13 cellular contexts compared by ENCODE assay signal in genomic region chr1:84692391-84692790, GRCh38. TPM values are rescaled to one million over a fixed set of nuclear protein-coding genes. Genes with fewer than 3 reads are reported as not detected.
DNase-seq lines count a peak whose midpoint lies in the region; ATAC-seq and TF ChIP-seq lines count a peak whose summit lies in the region.
"Had no signal": no experiment of that assay in that cellular context is flagged by ENCODE, and none has a peak within 500 bp of the region (broad histone marks: within the 10 kb centered on the region; RNA-seq: fewer than 3 reads in every experiment).

No MANE protein-coding gene starts in this region.

- H3K4me1 Mint-ChIP-seq in activated naive CD4-positive, alpha-beta T cell treated with anti-CD3 and anti-CD28 coated beads, Interleukin-2, amount 10 ng/mL, durations not matched to agents 7 days and 5 days, result peaks cover 55% of the 10 kb centered on the region
- H3K4me1 Mint-ChIP-seq in dendritic cell treated with granulocyte-macrophage colony-stimulating factor and Interleukin-4, amounts not matched to agents 40 ng/mL and 50 ng/mL, for 4 days (ENCODE audit: low read depth), result peaks cover 47% of the 10 kb centered on the region
- H3K4me1 Mint-ChIP-seq in stimulated activated naive CD8-positive, alpha-beta T cell treated with anti-CD3 and anti-CD28 coated beads, Interleukin-15, amount 100 ng/mL, for 72 hours, result peaks cover 42% of the 10 kb centered on the region

- H3K9ac ChIP-seq in OCI-LY3 (ENCODE audit: low read length), result peak overlapping the region; percentile 37; the same call in 1 of the 2 replicates

- H3K27me3 Mint-ChIP-seq in activated naive CD4-positive, alpha-beta T cell treated with anti-CD3 and anti-CD28 coated beads, Interleukin-2, amount 10 ng/mL, durations not matched to agents 7 days and 5 days, result peaks cover 4% of the 10 kb centered on the region
- H3K27me3 Mint-ChIP-seq in dendritic cell treated with granulocyte-macrophage colony-stimulating factor and Interleukin-4, amounts not matched to agents 40 ng/mL and 50 ng/mL, for 4 days, result no peaks in the 10 kb centered on the region
- peaks cover 5% of the 10 kb centered on the region for H3K27me3 Mint-ChIP-seq in stimulated activated naive CD8-positive, alpha-beta T cell treated with anti-CD3 and anti-CD28 coated beads, Interleukin-15, amount 100 ng/mL, for 72 hours

- no peaks in the 10 kb centered on the region for H3K9me3 Mint-ChIP-seq in activated naive CD4-positive, alpha-beta T cell treated with anti-CD3 and anti-CD28 coated beads, Interleukin-2, amount 10 ng/mL, durations not matched to agents 7 days and 5 days
- no peaks in the 10 kb centered on the region for H3K9me3 Mint-ChIP-seq in dendritic cell treated with granulocyte-macrophage colony-stimulating factor and Interleukin-4, amounts not matched to agents 40 ng/mL and 50 ng/mL, for 4 days
- no peaks in the 10 kb centered on the region for H3K9me3 Mint-ChIP-seq in stimulated activated naive CD8-positive, alpha-beta T cell treated with anti-CD3 and anti-CD28 coated beads, Interleukin-15, amount 100 ng/mL, for 72 hours

- peak overlapping the region; percentile 90 for H3K27ac Mint-ChIP-seq in activated naive CD4-positive, alpha-beta T cell treated with anti-CD3 and anti-CD28 coated beads, Interleukin-2, amount 10 ng/mL, durations not matched to agents 7 days and 5 days
- H3K27ac Mint-ChIP-seq in dendritic cell treated with granulocyte-macrophage colony-stimulating factor and Interleukin-4, amounts not matched to agents 40 ng/mL and 50 ng/mL, for 4 days, result peak overlapping the region; percentile 60
- H3K27ac Mint-ChIP-seq in stimulated activated naive CD8-positive, alpha-beta T cell treated with anti-CD3 and anti-CD28 coated beads, Interleukin-15, amount 100 ng/mL, for 72 hours, result peak overlapping the region; percentile 71 to 86

- H3K36me3 Mint-ChIP-seq in activated naive CD4-positive, alpha-beta T cell treated with anti-CD3 and anti-CD28 coated beads, Interleukin-2, amount 10 ng/mL, durations not matched to agents 7 days and 5 days, result no peaks in the 10 kb centered on the region
- H3K36me3 Mint-ChIP-seq in dendritic cell treated with granulocyte-macrophage colony-stimulating factor and Interleukin-4, amounts not matched to agents 40 ng/mL and 50 ng/mL, for 4 days (ENCODE audit: low read depth), result peaks cover 6% of the 10 kb centered on the region

- peaks cover 23% of the 10 kb centered on the region for H3K4me1 ChIP-seq in OCI-LY3 (ENCODE audit: low read length)

- TF ChIP-seq CTCF in OCI-LY3 (IDR thresholded peaks at IDR 0.05; ENCODE audit: low read depth, low read length), result no peak

- peak overlapping the region; percentile 66 for H3K4me3 Mint-ChIP-seq in activated naive CD4-positive, alpha-beta T cell treated with anti-CD3 and anti-CD28 coated beads, Interleukin-2, amount 10 ng/mL, durations not matched to agents 7 days and 5 days
- H3K4me3 Mint-ChIP-seq in dendritic cell treated with granulocyte-macrophage colony-stimulating factor and Interleukin-4, amounts not matched to agents 40 ng/mL and 50 ng/mL, for 4 days, result no peak overlapping the region
- H3K4me3 Mint-ChIP-seq in stimulated activated naive CD8-positive, alpha-beta T cell treated with anti-CD3 and anti-CD28 coated beads, Interleukin-15, amount 100 ng/mL, for 72 hours, result peak overlapping the region; percentile 65 to 86

- no peak overlapping the region for H3K27ac ChIP-seq in OCI-LY3 (ENCODE audit: low read length)
- H3K27ac ChIP-seq: thyroid gland had no signal

- DNase-seq in activated naive CD4-positive, alpha-beta T cell treated with anti-CD3 and anti-CD28 coated beads, Interleukin-2, amount 10 ng/mL, durations not matched to agents 7 days and 5 days, result no peak
- DNase-seq in activated naive CD4-positive, alpha-beta T cell (lab: John Stamatoyannopoulos, UW), result no peak
- DNase-seq in stimulated activated naive CD8-positive, alpha-beta T cell treated with anti-CD3 and anti-CD28 coated beads, Interleukin-15, amount 100 ng/mL, for 72 hours, result no peak
- DNase-seq in mucosa of gallbladder (ENCODE audit: low spot score), result no peak
- DNase-seq: activated CD4-positive, CD25-positive, alpha-beta regulatory T cell treated with anti-CD3 and anti-CD28 coated beads, Interleukin-2, amount 50 U/mL, for 72 hours; activated gamma-delta T cell treated with Interleukin-2 at 50 U/mL for 16 hours; NCI-H1092 treated with DMSO at 0.1 percent for 48 hours; PC-3; thyroid gland had no signal

- H2AFZ ChIP-seq in OCI-LY3 (ENCODE audit: low read depth, low read length), result peak overlapping the region; percentile 88; the same call in 1 of the 2 replicates

- H4K20me1 ChIP-seq in OCI-LY3 (ENCODE audit: insufficient read depth, low read length), result no peaks in the 10 kb centered on the region

- peak overlapping the region; percentile 72 for H3K4me2 ChIP-seq in OCI-LY3 (ENCODE audit: low read length)

- ATAC-seq in stimulated activated naive CD8-positive, alpha-beta T cell treated with anti-CD3 and anti-CD28 coated beads, Interleukin-15, amount 100 ng/mL, for 72 hours, result no peak
- no peak for ATAC-seq in HG03439 (IDR thresholded peaks at IDR 0.05; ENCODE audit: unreplicated experiment)
- ATAC-seq in HG02678 (IDR thresholded peaks at IDR 0.05; ENCODE audit: unreplicated experiment), result no peak
- ATAC-seq: PC-3 had no signal

- intact Hi-C loops in dendritic cell treated with granulocyte-macrophage colony-stimulating factor and Interleukin-4, amounts not matched to agents 40 ng/mL and 50 ng/mL, for 4 days (cut with micrococcal nuclease), result loop anchor here (5.0 to 10.0 kb wide), 5 partner anchors 70 to 585 kb away; partner anchors contain the start of genes BCL10 and CTBS

- no peaks in the 10 kb centered on the region for H3K27me3 ChIP-seq in OCI-LY3 (ENCODE audit: low read depth, low read length)
- H3K27me3 ChIP-seq: thyroid gland had no signal

- CTCF ChIA-PET in activated naive CD4-positive, alpha-beta T cell treated with anti-CD3 and anti-CD28 coated beads, Interleukin-2, amount 10 ng/mL, durations not matched to agents 7 days and 5 days (lab: Charles Lee), result interaction anchor here (0.8 to 1.9 kb wide), 4 partner anchors 24 to 72 kb away, joined by 3 to 7 read pairs (median 5); no protein-coding TSS in a partner anchor

- peak overlapping the region; percentile 62 for H3K4me3 ChIP-seq in OCI-LY3 (ENCODE audit: low read length)
- H3K4me3 ChIP-seq: thyroid gland had no signal

- peaks cover 21% of the 10 kb centered on the region for H3K79me2 ChIP-seq in OCI-LY3 (ENCODE audit: low read length)

- no peaks in the 10 kb centered on the region for H3K9me3 ChIP-seq in OCI-LY3 (ENCODE audit: insufficient read depth, low read length)
- H3K9me3 ChIP-seq: thyroid gland had no signal

- no peaks in the 10 kb centered on the region for H3K36me3 ChIP-seq in OCI-LY3 (replicated peaks; ENCODE audit: low read depth, low read length)
- H3K36me3 ChIP-seq: thyroid gland had no signal

RNA-seq across cellular contexts. Expression of gene SSX2IP, which starts 2.1 kb away (rescaled TPM):
- total RNA-seq in mucosa of gallbladder, result 22.3 TPM
